ENCODE assay signal across 11 cellular contexts in the genomic region with DNA sequence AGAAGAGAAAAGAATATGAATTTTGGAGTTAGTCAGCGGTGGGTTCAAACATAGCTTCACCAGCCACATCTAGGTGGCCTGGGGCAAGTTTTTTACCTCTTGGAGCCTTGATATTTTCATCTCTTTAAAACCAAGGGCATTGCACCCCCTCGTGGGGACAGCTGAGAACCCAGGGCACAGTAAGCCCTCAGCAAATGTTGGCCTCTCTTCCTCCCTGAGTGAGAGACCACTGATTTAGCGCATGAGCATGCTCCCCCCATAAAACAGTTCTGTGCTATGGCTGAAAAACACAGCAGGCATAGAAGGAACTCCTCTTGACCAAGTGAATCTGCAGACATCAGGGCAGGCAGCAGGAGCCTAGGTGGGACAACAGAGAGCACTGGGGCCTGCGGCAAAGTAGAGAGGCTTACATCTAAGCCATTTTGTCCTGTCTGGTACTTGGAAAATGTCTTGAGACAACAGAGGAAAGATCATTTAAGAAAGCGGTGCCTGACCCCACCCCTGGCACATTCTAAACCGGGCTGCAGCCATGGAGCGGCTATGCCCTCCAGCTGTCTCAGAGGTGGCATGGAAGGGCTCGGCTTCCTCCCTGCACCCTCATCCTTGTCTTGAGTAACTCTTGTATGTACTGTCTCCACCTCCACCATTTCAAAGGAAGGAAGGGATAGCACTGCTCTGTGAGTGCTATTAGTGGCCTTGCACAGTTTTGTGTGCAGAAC.
DNase-seq lines count a peak whose midpoint lies in the region; ATAC-seq, FAIRE-seq and TF ChIP-seq lines count a peak whose summit lies in the region.
"Had no signal": no experiment of that assay in that cellular context is flagged by ENCODE, and none has a peak within 500 bp of the region (broad histone marks: within the 10 kb centered on the region; RNA-seq: fewer than 3 reads in every experiment).

No MANE protein-coding gene starts in this region.

- H4K20me1 ChIP-seq in OCI-LY1 (ENCODE audit: insufficient read depth, low read length), result no peaks in the 10 kb centered on the region

- H3F3A ChIP-seq in OCI-LY1 (ENCODE audit: insufficient read depth, low read length), result no peaks in the 10 kb centered on the region

- no peak overlapping the region for H3K4me3 ChIP-seq in OCI-LY1 (ENCODE audit: low read depth, low read length, poor library complexity, severe bottlenecking)
- no peak overlapping the region for H3K4me3 ChIP-seq in epithelial cell of esophagus (ENCODE audit: low read length)
- H3K4me3 ChIP-seq in vagina, result no peak overlapping the region
- H3K4me3 ChIP-seq: SK-N-MC, suprapubic skin had no signal

- FAIRE-seq in RCC 7860 (lab: Jason Lieb, UNC), result no peak
- FAIRE-seq: G401.6 had no signal

- DNase-seq in left ventricle myocardium superior, result no peak
- DNase-seq in Right ventricle myocardium inferior (ENCODE audit: missing footprints), result no peak
- DNase-seq in epithelial cell of esophagus (ENCODE audit: low read depth), result peak; percentile 40
- DNase-seq in vagina (ENCODE audit: extremely low spot score in 2 of 2), result peak; percentile 58 to 93
- DNase-seq in GDM1 (lab: John Stamatoyannopoulos, UW), result no peak
- DNase-seq in RCC 7860 (ENCODE audit: low spot score), result no peak

- intact Hi-C loops in left ventricle myocardium superior (cut with micrococcal nuclease) (no loop called here), Right ventricle myocardium inferior (cut with DNase I) (loop anchor here (2.0 kb wide), 1 partner anchor 147 kb away; no protein-coding TSS in a partner anchor), vagina (cut with DNase I) (no loop called here)

- TF ChIP-seq POLR2A in vagina (IDR thresholded peaks at IDR 0.05), result no peak

- H3K9me2 ChIP-seq in OCI-LY1 (ENCODE audit: low read depth, low read length), result no peaks in the 10 kb centered on the region

- no peak overlapping the region for H2AFZ ChIP-seq in OCI-LY1 (ENCODE audit: low read length)

- H3K4me2 ChIP-seq in OCI-LY1 (ENCODE audit: low read length), result no peak overlapping the region

- TF ChIP-seq CTCF in OCI-LY1 (IDR thresholded peaks at IDR 0.05; ENCODE audit: low read length) (peak; percentile 58), epithelial cell of esophagus (IDR thresholded peaks at IDR 0.05; ENCODE audit: insufficient read depth, low read depth, low read length, missing control alignments) (peak; percentile 59), vagina (IDR thresholded peaks at IDR 0.05) (no peak)

- H3K4me1 ChIP-seq in OCI-LY1 (ENCODE audit: insufficient read depth, low read length, severe bottlenecking) (no peaks in the 10 kb centered on the region), vagina (no peaks in the 10 kb centered on the region)
- H3K4me1 ChIP-seq: suprapubic skin had no signal

- H3K9ac ChIP-seq in OCI-LY1 (ENCODE audit: low read length), result no peak overlapping the region

- no peaks in the 10 kb centered on the region for H3K36me3 ChIP-seq in OCI-LY1 (ENCODE audit: insufficient read depth, low read length)
- H3K36me3 ChIP-seq in vagina, result no peaks in the 10 kb centered on the region
- H3K36me3 ChIP-seq: suprapubic skin had no signal

- H3K27ac ChIP-seq in OCI-LY1 (ENCODE audit: low read depth, low read length, poor library complexity, severe bottlenecking), result no peak overlapping the region
- no peak overlapping the region for H3K27ac ChIP-seq in vagina
- H3K27ac ChIP-seq: SK-N-MC, suprapubic skin had no signal

- no peaks in the 10 kb centered on the region for H3K9me3 ChIP-seq in OCI-LY1 (ENCODE audit: low read length)
- peaks cover 3% of the 10 kb centered on the region for H3K9me3 ChIP-seq in vagina
- H3K9me3 ChIP-seq: suprapubic skin had no signal

- H3K27me3 ChIP-seq in OCI-LY1 (ENCODE audit: insufficient read depth, low read length) (no peaks in the 10 kb centered on the region), vagina (no peaks in the 10 kb centered on the region)
- H3K27me3 ChIP-seq: suprapubic skin had no signal

- H3K79me2 ChIP-seq in OCI-LY1 (ENCODE audit: insufficient read depth, low read length), result no peaks in the 10 kb centered on the region

- ATAC-seq in left ventricle myocardium superior (peak; percentile 18), Right ventricle myocardium inferior (no peak), GM21737 (IDR thresholded peaks at IDR 0.05; ENCODE audit: unreplicated experiment) (no peak)

Comparison
In these comparisons a context has a peak if more than half of its experiments do, and no peak if none do; other contexts are left out.
1. DNase-seq: peak in epithelial cell of esophagus (single experiment) and vagina (2 of 2); none in left ventricle myocardium superior (single experiment), Right ventricle myocardium inferior (single experiment), GDM1 (single experiment) and RCC 7860 (single experiment).
2. CTCF ChIP-seq: peak in OCI-LY1 (single experiment) and epithelial cell of esophagus (single experiment); none in vagina (0 of 3).